Comparison of ENCODE assay signal across 15 cellular contexts in genomic region chr7:33750177-33750576, GRCh38.
DNase-seq lines count a peak whose midpoint lies in the region; ATAC-seq and TF ChIP-seq lines count a peak whose summit lies in the region.
"Had no signal": no experiment of that assay in that cellular context is flagged by ENCODE, and none has a peak within 500 bp of the region (broad histone marks: within the 10 kb centered on the region; RNA-seq: fewer than 3 reads in every experiment).

No MANE protein-coding gene starts in this region.

- H3K27ac ChIP-seq in DOHH2 (ENCODE audit: low read depth, low read length) (peak overlapping the region; percentile 84), SJCRH30 (peak overlapping the region; percentile 41), neural progenitor cell (no peak overlapping the region)
- H3K27ac ChIP-seq: neutrophil, SK-N-MC, transverse colon had no signal

- H3K27ac Mint-ChIP-seq in neural progenitor cell: no peak overlapping the region
- H3K27ac Mint-ChIP-seq: activated CD4-positive, alpha-beta T cell treated with anti-CD3 and anti-CD28 coated beads, Interleukin-2, amount 10 ng/mL, durations not matched to agents 7 days and 5 days; activated naive CD8-positive, alpha-beta T cell treated with anti-CD3 and anti-CD28 coated beads, Interleukin-2, amount 10 ng/mL, durations not matched to agents 7 days and 5 days had no signal

- H3F3A ChIP-seq in DOHH2 (ENCODE audit: control insufficient read depth, insufficient read depth) (peaks cover 6% of the 10 kb centered on the region), neural progenitor cell (ENCODE audit: low read depth) (no peaks in the 10 kb centered on the region)

- H3K9me3 ChIP-seq in DOHH2 (ENCODE audit: control insufficient read depth, insufficient read depth, low read length) (no peaks in the 10 kb centered on the region), SJCRH30 (replicated peaks) (no peaks in the 10 kb centered on the region), neural progenitor cell (ENCODE audit: low read depth) (no peaks in the 10 kb centered on the region)
- H3K9me3 ChIP-seq: neutrophil, transverse colon had no signal

- H3K9me3 Mint-ChIP-seq in neural progenitor cell: no peaks in the 10 kb centered on the region
- H3K9me3 Mint-ChIP-seq: activated CD4-positive, alpha-beta T cell treated with anti-CD3 and anti-CD28 coated beads, Interleukin-2, amount 10 ng/mL, durations not matched to agents 7 days and 5 days had no signal

- H3K36me3 ChIP-seq in DOHH2 (ENCODE audit: control insufficient read depth, low read length) (no peaks in the 10 kb centered on the region), SJCRH30 (no peaks in the 10 kb centered on the region), neural progenitor cell (no peaks in the 10 kb centered on the region)
- H3K36me3 ChIP-seq: neutrophil, transverse colon had no signal

- ATAC-seq in GM19463 (IDR thresholded peaks at IDR 0.05; ENCODE audit: unreplicated experiment) (peak; percentile 58), HG02938 (IDR thresholded peaks at IDR 0.05; ENCODE audit: unreplicated experiment) (peak; percentile 85), Right ventricle myocardium inferior (no peak)

- peak overlapping the region; percentile 55 for H3K4me3 ChIP-seq in DOHH2 (ENCODE audit: low read length)
- no peak overlapping the region for H3K4me3 ChIP-seq in SJCRH30
- no peak overlapping the region for H3K4me3 ChIP-seq in neural progenitor cell
- H3K4me3 ChIP-seq: SK-N-MC, transverse colon had no signal

- H3K9ac ChIP-seq in neural progenitor cell: no peak overlapping the region

- no peak for TF ChIP-seq CTCF in DOHH2 (IDR thresholded peaks at IDR 0.05; ENCODE audit: low read depth, low read length, poor library complexity, severe bottlenecking)
- no peak for TF ChIP-seq CTCF in neural progenitor cell (IDR thresholded peaks at IDR 0.05)

- H4K20me1 ChIP-seq in DOHH2 (ENCODE audit: control insufficient read depth, insufficient read depth, low read depth, low read length) (no peaks in the 10 kb centered on the region), neural progenitor cell (ENCODE audit: low read depth) (no peaks in the 10 kb centered on the region)

- no peak overlapping the region for H2AFZ ChIP-seq in neural progenitor cell (replicated peaks)

- H3K79me2 ChIP-seq in DOHH2 (ENCODE audit: control insufficient read depth, low read length) (no peaks in the 10 kb centered on the region), neural progenitor cell (ENCODE audit: low read depth) (no peaks in the 10 kb centered on the region)

- H3K4me3 Mint-ChIP-seq in neural progenitor cell: no peak overlapping the region
- H3K4me3 Mint-ChIP-seq: activated CD4-positive, alpha-beta T cell treated with anti-CD3 and anti-CD28 coated beads, Interleukin-2, amount 10 ng/mL, durations not matched to agents 7 days and 5 days; activated naive CD8-positive, alpha-beta T cell treated with anti-CD3 and anti-CD28 coated beads, Interleukin-2, amount 10 ng/mL, durations not matched to agents 7 days and 5 days had no signal

- no peaks in the 10 kb centered on the region for H3K9me2 ChIP-seq in DOHH2 (replicated peaks; ENCODE audit: control insufficient read depth, low read length)

- peaks cover 2% of the 10 kb centered on the region for H3K27me3 Mint-ChIP-seq in neural progenitor cell (ENCODE audit: insufficient read depth, low read depth)
- H3K27me3 Mint-ChIP-seq: activated CD4-positive, alpha-beta T cell treated with anti-CD3 and anti-CD28 coated beads, Interleukin-2, amount 10 ng/mL, durations not matched to agents 7 days and 5 days; activated naive CD8-positive, alpha-beta T cell treated with anti-CD3 and anti-CD28 coated beads, Interleukin-2, amount 10 ng/mL, durations not matched to agents 7 days and 5 days had no signal

- peaks cover 36% of the 10 kb centered on the region for H3K4me1 ChIP-seq in DOHH2 (ENCODE audit: control insufficient read depth, low read length)
- peaks cover 42% of the 10 kb centered on the region for H3K4me1 ChIP-seq in SJCRH30
- H3K4me1 ChIP-seq in neural progenitor cell: peaks cover 10% of the 10 kb centered on the region

- H3K4me2 ChIP-seq in DOHH2 (ENCODE audit: low read length): peak overlapping the region; percentile 69
- H3K4me2 ChIP-seq in neural progenitor cell: no peak overlapping the region

- DNase-seq in SJCRH30 (peak; percentile 38 to 76), neural progenitor cell (ENCODE audit: low spot score) (no peak), Right ventricle myocardium inferior (ENCODE audit: missing footprints) (no peak), NCI-H510A treated with DMSO at 0.1 percent for 48 hours (lab: John Stamatoyannopoulos, UW) (no peak)
- no peak for DNase-seq in activated effector memory CD4-positive, alpha-beta T cell treated with Interleukin-2 at 50 U/mL for 16 hours
- DNase-seq: activated CD4-positive, alpha-beta T cell treated with anti-CD3 and anti-CD28 coated beads, Interleukin-2, amount 10 ng/mL, durations not matched to agents 7 days and 5 days; activated naive CD8-positive, alpha-beta T cell treated with anti-CD3 and anti-CD28 coated beads, Interleukin-2, amount 10 ng/mL, durations not matched to agents 7 days and 5 days; KBM-7; NCI-H446 treated with DMSO at 0.1 percent for 48 hours; transverse colon had no signal

- peaks cover 5% of the 10 kb centered on the region for H3K4me1 Mint-ChIP-seq in neural progenitor cell
- H3K4me1 Mint-ChIP-seq: activated naive CD8-positive, alpha-beta T cell treated with anti-CD3 and anti-CD28 coated beads, Interleukin-2, amount 10 ng/mL, durations not matched to agents 7 days and 5 days had no signal

- intact Hi-C loops in Right ventricle myocardium inferior (cut with DNase I): no loop called here

- H3K36me3 Mint-ChIP-seq in neural progenitor cell: no peaks in the 10 kb centered on the region
- H3K36me3 Mint-ChIP-seq: activated naive CD8-positive, alpha-beta T cell treated with anti-CD3 and anti-CD28 coated beads, Interleukin-2, amount 10 ng/mL, durations not matched to agents 7 days and 5 days had no signal

- H3K27me3 ChIP-seq in DOHH2 (ENCODE audit: control insufficient read depth, low read length) (no peaks in the 10 kb centered on the region), SJCRH30 (no peaks in the 10 kb centered on the region), neural progenitor cell (no peaks in the 10 kb centered on the region)
- H3K27me3 ChIP-seq: neutrophil, transverse colon had no signal

Comparison
In these comparisons a context has a peak if more than half of its experiments do, and no peak if none do; other contexts are left out.
1. DNase-seq: peak in SJCRH30 (2 of 2); none in neural progenitor cell (single experiment), Right ventricle myocardium inferior (single experiment), NCI-H510A treated with DMSO at 0.1 percent for 48 hours (single experiment) and activated effector memory CD4-positive, alpha-beta T cell treated with Interleukin-2 at 50 U/mL for 16 hours (single experiment).